Comparison of ENCODE assay signal across 16 cellular contexts in the genomic region with DNA sequence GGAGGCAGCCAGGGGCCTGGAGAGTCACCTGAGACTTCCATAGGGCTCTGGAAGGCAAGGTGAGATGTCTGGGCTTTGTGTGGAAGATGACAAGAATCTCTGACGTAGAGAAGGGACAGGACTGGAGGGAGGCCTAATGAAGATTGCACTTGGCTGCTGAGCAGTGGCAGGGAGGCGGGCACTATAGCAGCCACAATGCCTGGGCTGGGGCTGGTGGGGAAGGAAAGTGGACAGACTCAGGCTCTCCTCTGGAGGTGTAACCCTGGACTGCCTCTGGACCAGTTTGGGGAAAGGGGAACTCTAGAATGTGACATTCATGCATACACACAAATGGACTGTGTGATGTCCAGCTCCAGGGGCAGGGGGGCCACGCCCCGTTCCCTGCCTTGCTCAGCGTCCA. TPM values are rescaled to one million over a fixed set of nuclear protein-coding genes. Genes with fewer than 3 reads are reported as not detected.
DNase-seq lines count a peak whose midpoint lies in the region; ATAC-seq and TF ChIP-seq lines count a peak whose summit lies in the region.
"Had no signal": no experiment of that assay in that cellular context is flagged by ENCODE, and none has a peak within 500 bp of the region (broad histone marks: within the 10 kb centered on the region; RNA-seq: fewer than 3 reads in every experiment).

No MANE protein-coding gene starts in this region.

- peaks cover 13% of the 10 kb centered on the region for H3K36me3 Mint-ChIP-seq in activated naive CD8-positive, alpha-beta T cell treated with anti-CD3 and anti-CD28 coated beads, Interleukin-2, amount 10 ng/mL, durations not matched to agents 7 days and 5 days
- peaks cover 14% of the 10 kb centered on the region for H3K36me3 Mint-ChIP-seq in activated naive CD8-positive, alpha-beta T cell treated with anti-CD3 and anti-CD28 coated beads for 36 hours
- H3K36me3 Mint-ChIP-seq in endothelial cell (ENCODE audit: low read depth, unreplicated experiment), result peaks cover 16% of the 10 kb centered on the region
- H3K36me3 Mint-ChIP-seq in stimulated activated naive B cell treated with anti-CD40 and anti-IgM and Interleukin-4, amounts not matched to agents 10 μg/mL and 1 μg/mL and 100 μg/mL, for 72 hours, result peaks cover 35 to 54% of the 10 kb centered on the region in 2 donors
- H3K36me3 Mint-ChIP-seq: IgD-negative memory B cell had no signal

- POLR2A ChIA-PET in activated naive CD8-positive, alpha-beta T cell treated with anti-CD3 and anti-CD28 coated beads, Interleukin-2, amount 10 ng/mL, durations not matched to agents 7 days and 5 days (lab: Charles Lee), result interaction anchor here (1.0 kb wide), 1 partner anchor 75 kb away, joined by 3 read pairs; no protein-coding TSS in a partner anchor
- POLR2A ChIA-PET in RWPE1 (lab: Yijun Ruan, JAX; ENCODE audit: low non-redundant PET), result no interaction called here

- no peak overlapping the region for H3K4me3 Mint-ChIP-seq in activated naive CD8-positive, alpha-beta T cell treated with anti-CD3 and anti-CD28 coated beads, Interleukin-2, amount 10 ng/mL, durations not matched to agents 7 days and 5 days
- H3K4me3 Mint-ChIP-seq in activated naive CD8-positive, alpha-beta T cell treated with anti-CD3 and anti-CD28 coated beads for 36 hours, result no peak overlapping the region
- H3K4me3 Mint-ChIP-seq in endothelial cell (ENCODE audit: unreplicated experiment), result peak overlapping the region; percentile 37
- no peak overlapping the region for H3K4me3 Mint-ChIP-seq in stimulated activated naive B cell treated with anti-CD40 and anti-IgM and Interleukin-4, amounts not matched to agents 10 μg/mL and 1 μg/mL and 100 μg/mL, for 72 hours

- H3K4me1 Mint-ChIP-seq in activated naive CD8-positive, alpha-beta T cell treated with anti-CD3 and anti-CD28 coated beads, Interleukin-2, amount 10 ng/mL, durations not matched to agents 7 days and 5 days, result peaks cover 2% of the 10 kb centered on the region
- H3K4me1 Mint-ChIP-seq in activated naive CD8-positive, alpha-beta T cell treated with anti-CD3 and anti-CD28 coated beads for 36 hours, result peaks cover 9% of the 10 kb centered on the region
- no peaks in the 10 kb centered on the region for H3K4me1 Mint-ChIP-seq in endothelial cell (ENCODE audit: unreplicated experiment)
- peaks cover 6 to 8% of the 10 kb centered on the region in 2 donors for H3K4me1 Mint-ChIP-seq in stimulated activated naive B cell treated with anti-CD40 and anti-IgM and Interleukin-4, amounts not matched to agents 10 μg/mL and 1 μg/mL and 100 μg/mL, for 72 hours

- no peak for ATAC-seq in activated naive CD8-positive, alpha-beta T cell treated with anti-CD3 and anti-CD28 coated beads, Interleukin-2, amount 10 ng/mL, durations not matched to agents 7 days and 5 days (ENCODE audit: low read depth)
- no peak for ATAC-seq in stimulated activated naive B cell treated with anti-CD40 and anti-IgM and Interleukin-4, amounts not matched to agents 10 μg/mL and 1 μg/mL and 100 μg/mL, for 72 hours (replicated peaks)
- ATAC-seq in left colon, result no peak
- ATAC-seq: Right ventricle myocardium inferior had no signal

- CTCF ChIA-PET in RWPE1 (lab: Yijun Ruan, JAX), result no interaction called here

- intact Hi-C loops in left colon (cut with DNase I, micrococcal nuclease), result loop anchor here in 1 of 2 donors (5.0 kb wide), 1 partner anchor 147 kb away; no protein-coding TSS in a partner anchor

- no peaks in the 10 kb centered on the region for H3K27me3 Mint-ChIP-seq in activated naive CD8-positive, alpha-beta T cell treated with anti-CD3 and anti-CD28 coated beads, Interleukin-2, amount 10 ng/mL, durations not matched to agents 7 days and 5 days
- no peaks in the 10 kb centered on the region for H3K27me3 Mint-ChIP-seq in activated naive CD8-positive, alpha-beta T cell treated with anti-CD3 and anti-CD28 coated beads for 36 hours
- H3K27me3 Mint-ChIP-seq in endothelial cell (ENCODE audit: unreplicated experiment), result peaks cover 4% of the 10 kb centered on the region
- no peaks in the 10 kb centered on the region for H3K27me3 Mint-ChIP-seq in stimulated activated naive B cell treated with anti-CD40 and anti-IgM and Interleukin-4, amounts not matched to agents 10 μg/mL and 1 μg/mL and 100 μg/mL, for 72 hours
- H3K27me3 Mint-ChIP-seq: IgD-negative memory B cell had no signal

- peak overlapping the region; percentile 95 for H3K27ac ChIP-seq in RWPE1
- H3K27ac ChIP-seq: Peyer's patch had no signal

- DNase-seq in activated naive CD8-positive, alpha-beta T cell treated with anti-CD3 and anti-CD28 coated beads, Interleukin-2, amount 10 ng/mL, durations not matched to agents 7 days and 5 days, result no peak
- DNase-seq in activated naive CD8-positive, alpha-beta T cell treated with anti-CD3 and anti-CD28 coated beads for 36 hours, result no peak
- DNase-seq in RWPE1 (ENCODE audit: low spot score) (no peak), endothelial cell (ENCODE audit: low spot score) (no peak), NCI-H1092 (lab: John Stamatoyannopoulos, UW) (no peak), left colon (no peak)
- DNase-seq in stimulated activated naive B cell treated with anti-CD40 and anti-IgM and Interleukin-4, amounts not matched to agents 10 μg/mL and 1 μg/mL and 100 μg/mL, for 72 hours, result no peak
- DNase-seq: BE2C, DMS79, NCI-H1105 treated with DMSO at 0.1 percent for 48 hours, NCI-H2029 treated with DMSO at 0.1 percent for 48 hours, NCI-H446, NCI-H526, Peyer's patch had no signal

- no peak for TF ChIP-seq CTCF in RWPE1 (conservative IDR thresholded peaks at IDR 0.05; ENCODE audit: low read depth)
- TF ChIP-seq CTCF in endothelial cell (IDR thresholded peaks at IDR 0.05; ENCODE audit: unreplicated experiment), result no peak

- no peaks in the 10 kb centered on the region for H3K9me3 Mint-ChIP-seq in activated naive CD8-positive, alpha-beta T cell treated with anti-CD3 and anti-CD28 coated beads, Interleukin-2, amount 10 ng/mL, durations not matched to agents 7 days and 5 days
- no peaks in the 10 kb centered on the region for H3K9me3 Mint-ChIP-seq in activated naive CD8-positive, alpha-beta T cell treated with anti-CD3 and anti-CD28 coated beads for 36 hours
- no peaks in the 10 kb centered on the region for H3K9me3 Mint-ChIP-seq in endothelial cell (ENCODE audit: unreplicated experiment)
- no peaks in the 10 kb centered on the region for H3K9me3 Mint-ChIP-seq in stimulated activated naive B cell treated with anti-CD40 and anti-IgM and Interleukin-4, amounts not matched to agents 10 μg/mL and 1 μg/mL and 100 μg/mL, for 72 hours
- H3K9me3 Mint-ChIP-seq: IgD-negative memory B cell had no signal

- H3K27ac Mint-ChIP-seq in activated naive CD8-positive, alpha-beta T cell treated with anti-CD3 and anti-CD28 coated beads, Interleukin-2, amount 10 ng/mL, durations not matched to agents 7 days and 5 days, result peak overlapping the region; percentile 26
- H3K27ac Mint-ChIP-seq in activated naive CD8-positive, alpha-beta T cell treated with anti-CD3 and anti-CD28 coated beads for 36 hours, result no peak overlapping the region
- H3K27ac Mint-ChIP-seq in endothelial cell (ENCODE audit: unreplicated experiment), result no peak overlapping the region
- peak overlapping the region; percentile 11 for H3K27ac Mint-ChIP-seq in stimulated activated naive B cell treated with anti-CD40 and anti-IgM and Interleukin-4, amounts not matched to agents 10 μg/mL and 1 μg/mL and 100 μg/mL, for 72 hours

RNA-seq across cellular contexts. Expression of gene CYP2D6, which starts 34.3 kb away (rescaled TPM):
- 1 to 10 TPM; 3.7 to 4.4 TPM for total RNA-seq in activated naive CD8-positive, alpha-beta T cell treated with anti-CD3 and anti-CD28 coated beads, Interleukin-2, amount 10 ng/mL, durations not matched to agents 7 days and 5 days
- total RNA-seq in activated naive CD8-positive, alpha-beta T cell treated with anti-CD3 and anti-CD28 coated beads for 36 hours, result 1 to 10 TPM; 1.6 to 2.4 TPM
- total RNA-seq in endothelial cell (ENCODE audit: unreplicated experiment) (3.2 TPM), left colon (1 to 10 TPM; 2.0 to 3.9 TPM)
- total RNA-seq: Right ventricle myocardium inferior had no signal

Comparison
In these comparisons a context has a peak if more than half of its experiments do, and no peak if none do; other contexts are left out.
1. H3K27ac Mint-ChIP-seq: peak in activated naive CD8-positive, alpha-beta T cell treated with anti-CD3 and anti-CD28 coated beads, Interleukin-2, amount 10 ng/mL, durations not matched to agents 7 days and 5 days (single experiment) and stimulated activated naive B cell treated with anti-CD40 and anti-IgM and Interleukin-4, amounts not matched to agents 10 μg/mL and 1 μg/mL and 100 μg/mL, for 72 hours (single experiment); none in activated naive CD8-positive, alpha-beta T cell treated with anti-CD3 and anti-CD28 coated beads for 36 hours (single experiment) and endothelial cell (single experiment).